Comparison of ENCODE assay signal across 30 cellular contexts in genomic region chrX:19569121-19569805, GRCh38. TPM values are rescaled to one million over a fixed set of nuclear protein-coding genes. Genes with fewer than 3 reads are reported as not detected.
DNase-seq lines count a peak whose midpoint lies in the region; ATAC-seq, FAIRE-seq and TF ChIP-seq lines count a peak whose summit lies in the region.
"Had no signal": no experiment of that assay in that cellular context is flagged by ENCODE, and none has a peak within 500 bp of the region (broad histone marks: within the 10 kb centered on the region; RNA-seq: fewer than 3 reads in every experiment).

No MANE protein-coding gene starts in this region.

- H4K20me1 ChIP-seq in HepG2 (ENCODE audit: insufficient read depth, low read length): no peaks in the 10 kb centered on the region

- no peak for TF ChIP-seq EP300 in HepG2 (IDR thresholded peaks at IDR 0.05; ENCODE audit: low read depth in 2 of 2, low read length in 2 of 2)
- TF ChIP-seq EP300 in HepG2 (CRISPR knock-in tag; IDR thresholded peaks at IDR 0.05; ENCODE audit: borderline replicate concordance): no peak

- H3K4me3 ChIP-seq in HepG2 (replicated peaks in 1 of 3; ENCODE audit: insufficient read depth in 1 of 3, low read depth in 2 of 3, low read length in 3 of 3) (no peak overlapping the region; a peak in 1 of 6 replicates), right lobe of liver (no peak overlapping the region), right atrium auricular region (no peak overlapping the region)
- H3K4me3 ChIP-seq: BLaER1 treated with 17β-estradiol and CSF1 and Interleukin-3, amounts not matched to agents 10 nM and 100 nM; GM12878; GM23248; SJSA1; transverse colon had no signal

- TF ChIP-seq CTCF in HepG2 (CRISPR knock-in tag; IDR thresholded peaks at IDR 0.05) (no peak), right lobe of liver (IDR thresholded peaks at IDR 0.05) (no peak), right atrium auricular region (IDR thresholded peaks at IDR 0.05) (no peak), omental fat pad (IDR thresholded peaks at IDR 0.05) (no peak)

- H3K9me3 Mint-ChIP-seq in activated T-helper 17 cell treated with anti-CD3 and anti-CD28 coated beads, Interleukin-2, amount 50 U/mL, for 72 hours: no peaks in the 10 kb centered on the region
- no peaks in the 10 kb centered on the region for H3K9me3 Mint-ChIP-seq in stimulated activated naive B cell treated with anti-CD40 and anti-IgM and Interleukin-4, amounts not matched to agents 10 μg/mL and 1 μg/mL and 100 μg/mL, for 72 hours
- H3K9me3 Mint-ChIP-seq: effector memory CD8-positive, alpha-beta T cell; HFFc6; T-cell had no signal

- H3K36me3 Mint-ChIP-seq in activated T-helper 17 cell treated with anti-CD3 and anti-CD28 coated beads, Interleukin-2, amount 50 U/mL, for 72 hours (ENCODE audit: low read depth): peaks cover 53% of the 10 kb centered on the region
- H3K36me3 Mint-ChIP-seq in stimulated activated naive B cell treated with anti-CD40 and anti-IgM and Interleukin-4, amounts not matched to agents 10 μg/mL and 1 μg/mL and 100 μg/mL, for 72 hours: peaks cover 9 to 32% of the 10 kb centered on the region in 2 donors

- peak; percentile 93 for FAIRE-seq in HepG2 (lab: Jason Lieb, UNC)
- FAIRE-seq: GM12878, small intestine had no signal

- POLR2A ChIA-PET in HepG2 (lab: Yijun Ruan, JAX): interaction anchor here (1.1 kb wide), 1 partner anchor 319 kb away, joined by 4 read pairs; the partner anchor contains the start of gene SH3KBP1

- peak overlapping the region; percentile 51 for H3K27ac ChIP-seq in HepG2 (ENCODE audit: extremely low read length, insufficient read depth, low read length)
- H3K27ac ChIP-seq in right lobe of liver: no peak overlapping the region
- peak overlapping the region; percentile 66 to 81 for H3K27ac ChIP-seq in right atrium auricular region
- H3K27ac ChIP-seq: BLaER1 treated with 17β-estradiol and CSF1 and Interleukin-3, amounts not matched to agents 10 nM and 100 nM; GM23248; HL-60; neutrophil; SJSA1; transverse colon had no signal

- DNase-seq in HepG2 (ENCODE audit: low spot score) (peak; percentile 14), right lobe of liver (no peak), right atrium auricular region (ENCODE audit: low spot score) (no peak), omental fat pad (ENCODE audit: low spot score) (no peak)
- DNase-seq in stimulated activated naive B cell treated with anti-CD40 and anti-IgM and Interleukin-4, amounts not matched to agents 10 μg/mL and 1 μg/mL and 100 μg/mL, for 72 hours: no peak
- DNase-seq: activated CD4-positive, alpha-beta T cell treated with anti-CD3 and anti-CD28 coated beads, Interleukin-2, amount 50 U/mL, for 48 hours; activated CD4-positive, CD25-positive, alpha-beta regulatory T cell; activated naive CD4-positive, alpha-beta T cell; Calu3; cortex of kidney; DND-41; effector memory CD8-positive, alpha-beta T cell; erythroblast; GM23248; HFFc6; Kasumi-1; mammary epithelial cell; NCI-H146; NCI-H774; small intestine; stimulated activated CD8-positive, alpha-beta memory T cell treated with anti-CD3 and anti-CD28 coated beads, Interleukin-4, amount 100 ng/mL, for 48 hours; T-cell; transverse colon had no signal

- H3K27me3 ChIP-seq in HepG2 (ENCODE audit: control insufficient read depth in 1 of 2, insufficient read depth in 2 of 2, low read length in 2 of 2) (no peaks in the 10 kb centered on the region), right lobe of liver (no peaks in the 10 kb centered on the region), right atrium auricular region (no peaks in the 10 kb centered on the region)
- H3K27me3 ChIP-seq: BLaER1 treated with 17β-estradiol and CSF1 and Interleukin-3, amounts not matched to agents 10 nM and 100 nM; neutrophil; SJSA1; transverse colon had no signal

- no peak overlapping the region for H3K9ac ChIP-seq in HepG2 (ENCODE audit: insufficient read depth, low read depth, low read length)
- H3K9ac ChIP-seq: BLaER1 treated with 17β-estradiol and CSF1 and Interleukin-3, amounts not matched to agents 10 nM and 100 nM; GM23248 had no signal

- H3K79me2 ChIP-seq in HepG2 (ENCODE audit: insufficient read depth, low read length): no peaks in the 10 kb centered on the region

- H3K27me3 Mint-ChIP-seq in activated T-helper 17 cell treated with anti-CD3 and anti-CD28 coated beads, Interleukin-2, amount 50 U/mL, for 72 hours: no peaks in the 10 kb centered on the region
- peaks cover 0 to 5% of the 10 kb centered on the region in 2 donors for H3K27me3 Mint-ChIP-seq in stimulated activated naive B cell treated with anti-CD40 and anti-IgM and Interleukin-4, amounts not matched to agents 10 μg/mL and 1 μg/mL and 100 μg/mL, for 72 hours
- H3K27me3 Mint-ChIP-seq: effector memory CD8-positive, alpha-beta T cell; T-cell had no signal

- peak overlapping the region; percentile 76 for H3K27ac Mint-ChIP-seq in activated T-helper 17 cell treated with anti-CD3 and anti-CD28 coated beads, Interleukin-2, amount 50 U/mL, for 72 hours
- no peak overlapping the region for H3K27ac Mint-ChIP-seq in stimulated activated naive B cell treated with anti-CD40 and anti-IgM and Interleukin-4, amounts not matched to agents 10 μg/mL and 1 μg/mL and 100 μg/mL, for 72 hours
- H3K27ac Mint-ChIP-seq: HFFc6, T-cell had no signal

- peak; percentile 58 for ATAC-seq in HepG2
- no peak for ATAC-seq in right lobe of liver
- no peak for ATAC-seq in activated T-helper 17 cell treated with anti-CD3 and anti-CD28 coated beads, Interleukin-2, amount 50 U/mL, for 72 hours (replicated peaks)
- no peak for ATAC-seq in omental fat pad (ENCODE audit: low FRiP score)
- ATAC-seq in stimulated activated naive B cell treated with anti-CD40 and anti-IgM and Interleukin-4, amounts not matched to agents 10 μg/mL and 1 μg/mL and 100 μg/mL, for 72 hours (replicated peaks): no peak
- ATAC-seq in GM19328 (IDR thresholded peaks at IDR 0.05; ENCODE audit: unreplicated experiment): no peak
- ATAC-seq: effector memory CD8-positive, alpha-beta T cell; GM12878; T-cell had no signal

- H2AFZ ChIP-seq in HepG2 (ENCODE audit: low read length): no peak overlapping the region
- H2AFZ ChIP-seq: GM23248 had no signal

- no peaks in the 10 kb centered on the region for H3K36me3 ChIP-seq in HepG2 (replicated peaks in 1 of 2; ENCODE audit: control insufficient read depth in 1 of 2, insufficient read depth in 2 of 2, low read length in 2 of 2)
- no peaks in the 10 kb centered on the region for H3K36me3 ChIP-seq in right lobe of liver
- no peaks in the 10 kb centered on the region for H3K36me3 ChIP-seq in right atrium auricular region
- H3K36me3 ChIP-seq: SJSA1, transverse colon had no signal

- H3K4me1 Mint-ChIP-seq in activated T-helper 17 cell treated with anti-CD3 and anti-CD28 coated beads, Interleukin-2, amount 50 U/mL, for 72 hours: peaks cover 18% of the 10 kb centered on the region
- H3K4me1 Mint-ChIP-seq in stimulated activated naive B cell treated with anti-CD40 and anti-IgM and Interleukin-4, amounts not matched to agents 10 μg/mL and 1 μg/mL and 100 μg/mL, for 72 hours: peaks cover 12 to 18% of the 10 kb centered on the region in 2 donors

- H3K4me1 ChIP-seq in HepG2 (ENCODE audit: insufficient read depth, low read length) (peaks cover 53% of the 10 kb centered on the region), right lobe of liver (no peaks in the 10 kb centered on the region), right atrium auricular region (no peaks in the 10 kb centered on the region)
- H3K4me1 ChIP-seq: SJSA1, transverse colon had no signal

- intact Hi-C loops in HepG2 (cut with micrococcal nuclease; ENCODE audit: unreplicated experiment) (no loop called here), right lobe of liver (cut with DNase I) (no loop called here)

- in situ Hi-C loops in HepG2 (cut with HindIII; ENCODE audit: extremely low pct_ligation_motif_present, low pct_unique_long_range_greater_than_20kb): no loop called here

- CTCF ChIA-PET in HepG2 (lab: Yijun Ruan, JAX; ENCODE audit: low intra/inter-chr PET ratio, low total read pairs): no interaction called here

- TF ChIP-seq RAD21 in HepG2 (CRISPR knock-in tag; IDR thresholded peaks at IDR 0.05): no peak

- peak overlapping the region; percentile 57 for H3K4me2 ChIP-seq in HepG2 (ENCODE audit: low read depth, low read length)
- H3K4me2 ChIP-seq: BLaER1 treated with 17β-estradiol and CSF1 and Interleukin-3, amounts not matched to agents 10 nM and 100 nM had no signal

- no TSS peak for BruUV-seq in HepG2 (replicated peaks; lab: Mats Ljungman, UMichigan)

- TF ChIP-seq POLR2A in HepG2 (IDR thresholded peaks at IDR 0.05; ENCODE audit: insufficient read depth in 1 of 2, low read depth in 2 of 2, low read length in 2 of 2): no peak
- TF ChIP-seq POLR2A in right lobe of liver (IDR thresholded peaks at IDR 0.05): no peak

- no peaks in the 10 kb centered on the region for H3K9me3 ChIP-seq in HepG2 (ENCODE audit: low read length)
- no peaks in the 10 kb centered on the region for H3K9me3 ChIP-seq in right lobe of liver
- H3K9me3 ChIP-seq in right atrium auricular region: no peaks in the 10 kb centered on the region
- H3K9me3 ChIP-seq: BLaER1 treated with 17β-estradiol and CSF1 and Interleukin-3, amounts not matched to agents 10 nM and 100 nM; neutrophil; SJSA1; transverse colon had no signal

- no peak overlapping the region for H3K4me3 Mint-ChIP-seq in activated T-helper 17 cell treated with anti-CD3 and anti-CD28 coated beads, Interleukin-2, amount 50 U/mL, for 72 hours
- no peak overlapping the region for H3K4me3 Mint-ChIP-seq in stimulated activated naive B cell treated with anti-CD40 and anti-IgM and Interleukin-4, amounts not matched to agents 10 μg/mL and 1 μg/mL and 100 μg/mL, for 72 hours
- H3K4me3 Mint-ChIP-seq: effector memory CD8-positive, alpha-beta T cell; HFFc6; T-cell had no signal

- 40% methylated on average over 1 of the region's 13 CpGs for WGBS in HepG2 (ENCODE audit: low lambda C conversion rate)
- WGBS in right lobe of liver (ENCODE audit: insufficient coverage, low coverage, low lambda C conversion rate, missing lambda C conversion rate): 68% methylated on average over 12 of the region's 13 CpGs

RNA-seq across cellular contexts. Expression of gene MAP3K15, which starts 54.0 kb away (rescaled TPM):
- total RNA-seq in HepG2 (2016; rRNA removed; fragmentation: Illumina TruSeq; extraction: Trizol) (3.4 and 3.9 TPM in 2 replicates), right lobe of liver (under 1 TPM in 1 of 6 experiments, not detected in 5; 0.09 TPM), right atrium auricular region (not detected), omental fat pad (under 1 TPM in 3 of 4 donors, not detected in 1; 0.24 to 0.37 (median 0.25) TPM)
- total RNA-seq in HepG2 (2016; cell fraction: cytosol; rRNA removed; fragmentation: Illumina TruSeq; extraction: Trizol; ENCODE audit: low read depth): 3.3 and 3.9 TPM in 2 replicates
- 2.9 and 4.0 TPM in 2 replicates for total RNA-seq in HepG2 (2016; cell fraction: insoluble cytoplasmic fraction; rRNA removed; fragmentation: Illumina TruSeq; extraction: Trizol)
- 2.4 and 2.6 TPM in 2 replicates for total RNA-seq in HepG2 (2016; cell fraction: membrane; rRNA removed; fragmentation: Illumina TruSeq; extraction: Trizol)
- 3.2 and 3.3 TPM in 2 replicates for total RNA-seq in HepG2 (2016; cell fraction: nucleus; rRNA removed; fragmentation: Illumina TruSeq; extraction: Trizol)
- 6.4 and 7.6 TPM in 2 replicates for polyA plus RNA-seq in HepG2 (2011; rRNA removed)
- polyA plus RNA-seq in HepG2 (2011; cell fraction: cytosol; rRNA removed): 4.1 and 4.8 TPM in 2 replicates
- polyA plus RNA-seq in HepG2 (2011; cell fraction: nucleus; rRNA removed): 11.2 and 11.9 TPM in 2 replicates
- 2.9 and 3.3 TPM in 2 replicates for polyA plus RNA-seq in HepG2 (2012)
- polyA plus RNA-seq in HepG2 (2016; cell fraction: cytosol; fragmentation: Illumina TruSeq; extraction: Trizol; ENCODE audit: low read depth): 0.37 and 0.47 TPM in 2 replicates
- 2.8 and 3.0 TPM in 2 replicates for polyA plus RNA-seq in HepG2 (2016; cell fraction: insoluble cytoplasmic fraction; fragmentation: Illumina TruSeq; extraction: Trizol; ENCODE audit: low read depth)
- polyA plus RNA-seq in HepG2 (2016; cell fraction: membrane; fragmentation: Illumina TruSeq; extraction: Trizol; ENCODE audit: low read depth): 0.81 and 0.82 TPM in 2 replicates
- polyA plus RNA-seq in HepG2 (2016; cell fraction: nucleus; fragmentation: Illumina TruSeq; extraction: Trizol; ENCODE audit: insufficient read depth, low read depth): 8.2 and 11.1 TPM in 2 replicates
- polyA minus RNA-seq in HepG2 (2011; rRNA and poly(A)+ RNA removed; ENCODE audit: low replicate concordance): 4.0 and 5.5 TPM in 2 replicates
- 2.2 and 3.0 TPM in 2 replicates for polyA minus RNA-seq in HepG2 (2011; cell fraction: cytosol; rRNA and poly(A)+ RNA removed)
- 7.3 and 8.0 TPM in 2 replicates for polyA minus RNA-seq in HepG2 (2011; cell fraction: nucleus; rRNA and poly(A)+ RNA removed)
- 1 to 10 TPM in 1 of 2 donors, under 1 TPM in 1; 0.48 to 7.1 TPM for total RNA-seq in activated T-helper 17 cell treated with anti-CD3 and anti-CD28 coated beads, Interleukin-2, amount 50 U/mL, for 72 hours
- total RNA-seq: GM12878, GM23248, SJSA1 had no signal
- polyA plus RNA-seq: GM23248 had no signal

Comparison
In these comparisons a context has a peak if more than half of its experiments do, and no peak if none do; other contexts are left out.
1. H3K27ac ChIP-seq: peak in HepG2 (single experiment) and right atrium auricular region (2 of 2); none in right lobe of liver (0 of 3).